8 cellular contexts compared by ENCODE assay signal in the genomic region with DNA sequence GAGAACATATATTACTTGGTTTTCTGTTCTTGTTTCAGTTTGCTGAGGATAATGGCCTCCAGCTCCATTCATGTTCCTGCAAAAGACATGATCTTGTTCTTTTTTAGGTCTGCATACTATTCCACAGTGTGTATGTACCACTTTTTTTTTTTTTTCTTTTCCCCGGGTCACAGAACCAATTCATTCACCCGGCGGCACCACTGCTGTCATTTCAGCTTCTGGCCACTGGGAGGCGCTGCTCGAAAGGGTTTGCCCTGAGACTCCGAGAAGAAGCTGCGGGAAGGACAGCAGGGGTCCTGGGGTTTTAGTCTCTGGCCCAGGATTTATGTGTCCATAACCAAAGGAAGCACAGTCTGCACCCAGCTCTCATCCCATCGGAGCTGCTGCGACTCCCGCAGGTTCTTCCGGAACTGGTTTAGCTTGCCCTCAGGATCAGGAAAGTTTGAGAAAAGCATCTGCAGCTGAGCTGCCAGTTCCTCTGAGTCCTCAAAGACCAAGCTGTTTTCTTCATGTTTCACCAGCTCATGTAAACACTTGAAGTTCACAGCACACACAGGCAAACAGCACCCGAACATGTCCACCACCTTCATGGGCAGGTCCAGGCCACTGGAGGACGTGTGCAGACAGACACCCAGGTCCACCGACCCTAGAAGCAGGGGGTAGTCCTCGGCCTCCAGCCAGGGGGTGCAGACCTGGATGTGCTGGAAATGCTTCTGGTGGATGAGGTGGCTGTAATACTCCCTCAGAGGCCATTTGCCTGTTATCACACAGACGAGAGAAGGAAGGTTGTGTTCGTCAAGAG.
A peak's percentile ranks its signal among the peaks of the same experiment; 100 is the strongest.
DNase-seq lines count a peak whose midpoint lies in the region; ATAC-seq, FAIRE-seq and TF ChIP-seq lines count a peak whose summit lies in the region.
"Not testable (repeated sequence)": the region's sequence is repeated elsewhere in the genome, so short reads cannot be mapped to it uniquely, and the experiment has no call there.

No MANE protein-coding gene starts in this region.

- H3K79me2 ChIP-seq in GM12878 (ENCODE audit: control insufficient read depth, insufficient read depth, low read length) = not testable (repeated sequence)

- BruUV-seq in GM12878 (replicated peaks; lab: Mats Ljungman, UMichigan) = not testable (repeated sequence)

- not testable (repeated sequence) for TF ChIP-seq EP300 in GM12878 (IDR thresholded peaks at IDR 0.05; ENCODE audit: borderline replicate concordance in 1 of 2, control insufficient read depth in 1 of 2, low read depth in 2 of 2, low read length in 2 of 2)

- RAD21 ChIA-PET in GM12878 (lab: Charles Lee; ENCODE audit: unreplicated experiment) = interaction anchor here (0.7 to 1.8 kb wide), 4 partner anchors 46 to 447 kb away, joined by 3 to 14 read pairs (median 6); no protein-coding TSS in a partner anchor

- H3K27me3 ChIP-seq in H7 (ENCODE audit: control insufficient read depth, insufficient read depth, low read length); GM12878 (replicated peaks in 1 of 2; ENCODE audit: control insufficient read depth in 2 of 2, insufficient read depth in 2 of 2, low read length in 1 of 2): not testable (repeated sequence)

- in situ Hi-C loops in GM12878 (cut with MboI) = not testable (repeated sequence)

- H3K4me2 ChIP-seq in GM12878 (ENCODE audit: control insufficient read depth, insufficient read depth) = not testable (repeated sequence)

- not testable (repeated sequence) for H3K4me1 Mint-ChIP-seq in activated CD4-positive, alpha-beta memory T cell treated with anti-CD3 and anti-CD28 coated beads for 36 hours (ENCODE audit: low read depth); nephron

- SMC1A ChIA-PET in GM12878 (lab: Charles Lee; ENCODE audit: uncharacterized antibody, unreplicated experiment) = interaction anchor here (0.6 to 1.5 kb wide), 10 partner anchors 12 to 717 kb away, joined by 3 to 5 read pairs (median 3); no protein-coding TSS in a partner anchor

- peak; percentile 31 for FAIRE-seq in GM12878 (lab: Jason Lieb, UNC)

- not testable (repeated sequence) for TF ChIP-seq POLR2A in GM12878 (IDR thresholded peaks at IDR 0.05; ENCODE audit: low read depth, low read length)

- H3K27ac Mint-ChIP-seq in activated CD4-positive, alpha-beta memory T cell treated with anti-CD3 and anti-CD28 coated beads for 36 hours; nephron: not testable (repeated sequence)

- not testable (repeated sequence) for H2AFZ ChIP-seq in GM12878 (ENCODE audit: control insufficient read depth, low read depth, low read length)

- H3K27me3 Mint-ChIP-seq in activated CD4-positive, alpha-beta memory T cell treated with anti-CD3 and anti-CD28 coated beads for 36 hours; nephron (ENCODE audit: low read depth): not testable (repeated sequence)

- H3K36me3 Mint-ChIP-seq in activated CD4-positive, alpha-beta memory T cell treated with anti-CD3 and anti-CD28 coated beads for 36 hours; nephron (ENCODE audit: low read depth): not testable (repeated sequence)

- DNase-seq in AG09319 (ENCODE audit: extremely low read depth, low read depth); GM12878 (ENCODE audit: low read depth, low spot score): not testable (repeated sequence)
- DNase-seq in H7 = peak; percentile 50
- peak; percentile 62 for DNase-seq in OCI-M1 (lab: John Stamatoyannopoulos, UW)
- peak; percentile 69 for DNase-seq in activated CD4-positive, alpha-beta memory T cell treated with anti-CD3 and anti-CD28 coated beads for 36 hours
- DNase-seq in head of caudate nucleus = peak in 35 of 42 donors; percentile 8 to 77 (median 40)
- DNase-seq in stimulated activated CD8-positive, alpha-beta memory T cell treated with anti-CD3 and anti-CD28 coated beads, Interleukin-12 subunit alpha, Interleukin-12 subunit beta, amount 100 ng/mL, for 4 hours (ENCODE audit: low read depth) = peak; percentile 10

- WGBS in GM12878 (ENCODE audit: insufficient coverage, insufficient replicate concordance, low lambda C conversion rate, missing lambda C conversion rate) = 37% methylated on average over 15 of the region's 17 CpGs

- peak; percentile 49 for TF ChIP-seq CTCF in AG09319 (IDR thresholded peaks at IDR 0.05; ENCODE audit: low read depth, low read length)
- TF ChIP-seq CTCF in GM12878 (IDR thresholded peaks at IDR 0.05 in 2 of 3, conservative IDR thresholded peaks at IDR 0.05 in 1 of 3; ENCODE audit: control insufficient read depth in 2 of 3, extremely low read depth in 1 of 3, insufficient read depth in 1 of 3, low read depth in 3 of 3, low read length in 3 of 3) = peak; percentile 36 to 62 (median 60)
- TF ChIP-seq CTCF in nephron (IDR thresholded peaks at IDR 0.05; ENCODE audit: unreplicated experiment in 3 of 3) = peak; percentile 32 to 57 (median 34)

- H3K4me3 ChIP-seq in H7 (ENCODE audit: insufficient read depth, low read depth, low read length); GM12878: not testable (repeated sequence)

- CTCF ChIA-PET in activated CD4-positive, alpha-beta memory T cell treated with anti-CD3 and anti-CD28 coated beads for 36 hours (lab: Charles Lee) = interaction anchor here (0.6 to 2.5 kb wide), 14 partner anchors 9 to 1094 kb away, joined by 3 to 12 read pairs (median 4); a partner anchor contains a TSS
- CTCF ChIA-PET in GM12878 (lab: Yijun Ruan, JAX) = interaction anchor here (0.6 to 3.2 kb wide), 16 partner anchors 10 to 1575 kb away, joined by 3 to 21 read pairs (median 3); no protein-coding TSS in a partner anchor

- not testable (repeated sequence) for H3K9me3 Mint-ChIP-seq in activated CD4-positive, alpha-beta memory T cell treated with anti-CD3 and anti-CD28 coated beads for 36 hours; nephron

- TF ChIP-seq RAD21 in GM12878 (IDR thresholded peaks at IDR 0.05; ENCODE audit: insufficient read depth, low read depth, low read length) = peak; percentile 54

- not testable (repeated sequence) for H3K9me3 ChIP-seq in GM12878 (replicated peaks; ENCODE audit: control insufficient read depth, insufficient read depth, low read length)

- POLR2A ChIA-PET in activated CD4-positive, alpha-beta memory T cell treated with anti-CD3 and anti-CD28 coated beads for 36 hours (lab: Charles Lee) = interaction anchor here (0.6 to 1.0 kb wide), 2 partner anchors 339 to 504 kb away, joined by 3 read pairs; no protein-coding TSS in a partner anchor
- POLR2A ChIA-PET in GM12878 (lab: Charles Lee) = interaction anchor here (0.6 kb wide), 1 partner anchor 243 kb away, joined by 3 read pairs; no protein-coding TSS in a partner anchor

- not testable (repeated sequence) for H4K20me1 ChIP-seq in GM12878 (ENCODE audit: control insufficient read depth, insufficient read depth)

- H3K27ac ChIP-seq in GM12878 (ENCODE audit: control insufficient read depth, insufficient read depth) = not testable (repeated sequence)

- ATAC-seq in GM12878 = peak; percentile 51; the same call in 2 of the 3 replicates

- not testable (repeated sequence) for H3K4me3 Mint-ChIP-seq in activated CD4-positive, alpha-beta memory T cell treated with anti-CD3 and anti-CD28 coated beads for 36 hours; nephron

- not testable (repeated sequence) for H3K36me3 ChIP-seq in H7 (replicated peaks; ENCODE audit: control insufficient read depth, insufficient read depth, low read length); GM12878 (ENCODE audit: control insufficient read depth in 2 of 2, insufficient read depth in 2 of 2, low read length in 1 of 2)

- intact Hi-C loops in activated CD4-positive, alpha-beta memory T cell treated with anti-CD3 and anti-CD28 coated beads for 36 hours (cut with micrococcal nuclease) = loop anchor here (5.0 to 10.0 kb wide), 3 partner anchors 93 to 1093 kb away; no protein-coding TSS in a partner anchor
- intact Hi-C loops in GM12878 (cut with micrococcal nuclease; ENCODE audit: unreplicated experiment); head of caudate nucleus (cut with DNase I): not testable (repeated sequence)

- H3K9ac ChIP-seq in GM12878 (ENCODE audit: control insufficient read depth, insufficient read depth, low read length) = not testable (repeated sequence)

- H3K4me1 ChIP-seq in GM12878 (ENCODE audit: control insufficient read depth, insufficient read depth, low read length) = not testable (repeated sequence)

TF ChIP-seq in GM12878, 131 proteins besides CTCF, POLR2A, EP300 and RAD21:
- TF ChIP-seq ZNF384 (IDR thresholded peaks at IDR 0.05; ENCODE audit: borderline replicate concordance, low read depth, low read length) = peak; percentile 19; the same call in 1 of the 2 replicates
